13 cellular contexts compared by ENCODE assay signal in the genomic region with DNA sequence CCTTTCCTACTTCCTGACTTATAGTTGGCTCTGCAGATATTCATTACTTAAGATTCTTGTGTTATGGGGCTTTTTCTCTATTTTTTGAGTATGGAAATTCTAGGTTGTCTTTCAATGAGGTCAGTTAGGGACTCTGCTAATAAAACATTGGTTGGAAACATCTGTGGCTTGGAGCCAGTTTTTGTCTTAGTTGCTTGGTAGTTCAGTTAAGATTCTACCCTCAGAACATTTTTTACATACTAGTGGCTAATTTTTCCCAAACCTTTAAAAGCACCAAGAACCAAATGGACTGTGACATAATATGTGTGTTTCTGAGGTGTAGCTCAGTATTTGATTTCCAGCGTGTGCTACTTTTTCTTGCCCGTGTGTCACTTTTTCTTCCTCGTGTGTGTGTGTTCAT.
DNase-seq lines count a peak whose midpoint lies in the region; ATAC-seq and TF ChIP-seq lines count a peak whose summit lies in the region.
"Had no signal": no experiment of that assay in that cellular context is flagged by ENCODE, and none has a peak within 500 bp of the region (broad histone marks: within the 10 kb centered on the region; RNA-seq: fewer than 3 reads in every experiment).

No MANE protein-coding gene starts in this region.

- no peak for TF ChIP-seq CTCF in right atrium auricular region (IDR thresholded peaks at IDR 0.05)
- no peak for TF ChIP-seq CTCF in tibial artery (IDR thresholded peaks at IDR 0.05)
- no peak for TF ChIP-seq CTCF in gastroesophageal sphincter (IDR thresholded peaks at IDR 0.05)

- H3K4me3 ChIP-seq in right atrium auricular region (no peak overlapping the region), tibial artery (no peak overlapping the region), gastroesophageal sphincter (no peak overlapping the region)
- H3K4me3 ChIP-seq: ascending aorta had no signal

- H3K36me3 ChIP-seq in right atrium auricular region (no peaks in the 10 kb centered on the region), tibial artery (no peaks in the 10 kb centered on the region), gastroesophageal sphincter (no peaks in the 10 kb centered on the region)
- H3K36me3 ChIP-seq: ascending aorta had no signal

- H3K4me1 ChIP-seq in right atrium auricular region: peaks cover 3 to 17% of the 10 kb centered on the region in 2 donors
- H3K4me1 ChIP-seq in tibial artery: peaks cover 0 to 21% (median 14%) of the 10 kb centered on the region in 4 donors
- peaks cover 0 to 12% (median 0%) of the 10 kb centered on the region in 3 donors for H3K4me1 ChIP-seq in gastroesophageal sphincter

- H3K27me3 ChIP-seq in right atrium auricular region (no peaks in the 10 kb centered on the region), tibial artery (no peaks in the 10 kb centered on the region), gastroesophageal sphincter (no peaks in the 10 kb centered on the region)
- H3K27me3 ChIP-seq: ascending aorta had no signal

- no peak for DNase-seq in left ventricle myocardium superior
- no peak for DNase-seq in right atrium auricular region (ENCODE audit: low spot score)
- peak; percentile 40 for DNase-seq in fibroblast of the conjunctiva (ENCODE audit: low read depth)
- no peak for DNase-seq in tibial artery
- no peak for DNase-seq in stimulated activated CD8-positive, alpha-beta memory T cell treated with anti-CD3 and anti-CD28 coated beads, Interleukin-4, amount 100 ng/mL, for 48 hours
- DNase-seq in central memory CD4-positive, alpha-beta T cell: no peak
- DNase-seq: NCI-H2171 treated with DMSO at 0.1 percent for 48 hours; posterior cingulate gyrus; stimulated activated CD4-positive, alpha-beta T cell treated with anti-CD3 and anti-CD28 coated beads, Interleukin-4, amount 100 ng/mL, for 1 hour; stimulated activated naive CD4-positive, alpha-beta T cell had no signal

- H3K27ac ChIP-seq in right atrium auricular region: no peak overlapping the region
- peak overlapping the region; percentile 5 to 26 for H3K27ac ChIP-seq in tibial artery
- H3K27ac ChIP-seq in gastroesophageal sphincter: no peak overlapping the region
- H3K27ac ChIP-seq: ascending aorta had no signal

- intact Hi-C loops in left ventricle myocardium superior (cut with micrococcal nuclease): no loop called here
- intact Hi-C loops in tibial artery (cut with DNase I; ENCODE audit: low total_unique reads): no loop called here

- no peak for TF ChIP-seq POLR2A in gastroesophageal sphincter (IDR thresholded peaks at IDR 0.05)

- H3K9me3 ChIP-seq in right atrium auricular region (no peaks in the 10 kb centered on the region), tibial artery (no peaks in the 10 kb centered on the region), gastroesophageal sphincter (no peaks in the 10 kb centered on the region)
- H3K9me3 ChIP-seq: ascending aorta had no signal

- TF ChIP-seq EP300 in gastroesophageal sphincter (IDR thresholded peaks at IDR 0.05): no peak

- 42 to 61% methylated on average over 3 of the region's 3 CpGs for WGBS in gastroesophageal sphincter (ENCODE audit: low coverage in 1 of 2), 2 donors

- peak; percentile 45 for ATAC-seq in left ventricle myocardium superior
- ATAC-seq in SK-N-SH treated with all-trans-retinoic acid at 6 μM for 48 hours: peak; percentile 87
- no peak for ATAC-seq in gastroesophageal sphincter

TF ChIP-seq in SK-N-SH treated with all-trans-retinoic acid at 6 μM for 48 hours, 23 proteins besides CTCF, POLR2A, EP300 and RAD21:
- TF ChIP-seq ISL1 (CRISPR knock-in tag; IDR thresholded peaks at IDR 0.05): peak; percentile 13; the same call in 1 of the 2 replicates
- no peak for TF ChIP-seq ARNTL (CRISPR knock-in tag; IDR thresholded peaks at IDR 0.05; ENCODE audit: borderline replicate concordance, low read depth)

Comparison
In these comparisons a context has a peak if more than half of its experiments do, and no peak if none do; other contexts are left out.
1. H3K27ac ChIP-seq: peak in tibial artery (2 of 2); none in right atrium auricular region (0 of 2) and gastroesophageal sphincter (0 of 4).